In the genomic region with DNA sequence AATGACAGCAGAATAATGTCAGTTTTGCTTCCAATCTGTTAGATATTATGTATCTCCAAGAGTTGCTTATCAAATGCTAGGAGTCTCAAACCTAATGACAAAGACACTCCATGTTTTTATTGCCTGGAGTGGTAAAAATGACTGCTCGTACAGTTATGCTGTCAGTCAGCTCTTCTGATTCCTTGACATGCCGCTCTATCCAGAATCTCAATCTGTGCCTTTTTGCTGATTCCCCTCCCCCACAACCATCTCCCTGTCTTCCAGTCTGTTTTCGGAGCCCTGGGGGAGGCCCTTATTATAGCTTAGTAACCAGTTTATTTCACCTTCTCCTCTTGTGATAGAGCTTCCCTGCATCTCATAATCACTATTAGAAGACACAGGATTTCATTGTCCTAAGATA, we compare ENCODE assay signal across 16 cellular contexts. TPM values are rescaled to one million over a fixed set of nuclear protein-coding genes. Genes with fewer than 3 reads are reported as not detected.
DNase-seq lines count a peak whose midpoint lies in the region; ATAC-seq and TF ChIP-seq lines count a peak whose summit lies in the region.
"Had no signal": no experiment of that assay in that cellular context is flagged by ENCODE, and none has a peak within 500 bp of the region (broad histone marks: within the 10 kb centered on the region; RNA-seq: fewer than 3 reads in every experiment).

No MANE protein-coding gene starts in this region.

- H4K20me1 ChIP-seq in OCI-LY7 (ENCODE audit: insufficient read depth, low read length) = peaks cover 34% of the 10 kb centered on the region

- peaks cover 5% of the 10 kb centered on the region for H3K27me3 Mint-ChIP-seq in stimulated activated naive CD8-positive, alpha-beta T cell treated with anti-CD3 and anti-CD28 coated beads, Interleukin-15, Interleukin-2, amounts not matched to agents 100 ng/mL and 50 ng/mL, for 24 hours
- H3K27me3 Mint-ChIP-seq in mesothelial cell of epicardium (ENCODE audit: low read depth) = peaks cover 2% of the 10 kb centered on the region
- H3K27me3 Mint-ChIP-seq: memory B cell had no signal

- no peak overlapping the region for H3K27ac Mint-ChIP-seq in stimulated activated naive CD8-positive, alpha-beta T cell treated with anti-CD3 and anti-CD28 coated beads, Interleukin-15, Interleukin-2, amounts not matched to agents 100 ng/mL and 50 ng/mL, for 24 hours
- peak overlapping the region; percentile 97 for H3K27ac Mint-ChIP-seq in mesothelial cell of epicardium
- H3K27ac Mint-ChIP-seq: memory B cell had no signal

- no peak for ATAC-seq in stimulated activated naive CD8-positive, alpha-beta T cell treated with anti-CD3 and anti-CD28 coated beads, Interleukin-15, Interleukin-2, amounts not matched to agents 100 U/mL and 50 U/mL, for 24 hours
- ATAC-seq in omental fat pad (ENCODE audit: low FRiP score) = no peak
- ATAC-seq: stimulated activated memory B cell treated with anti-CD40 and anti-IgM and Interleukin-4, amounts not matched to agents 10 μg/mL and 1 μg/mL and 100 μg/mL, for 72 hours had no signal

- no peak overlapping the region for H3K4me3 ChIP-seq in OCI-LY7 (ENCODE audit: low read depth, low read length, poor library complexity, severe bottlenecking)

- H3K27ac ChIP-seq in OCI-LY7 (ENCODE audit: low read depth, low read length, poor library complexity, severe bottlenecking) = no peak overlapping the region
- H3K27ac ChIP-seq: WERI-Rb-1 had no signal

- no TSS peak for BruUV-seq in OCI-LY7 (replicated peaks; lab: Mats Ljungman, UMichigan)

- POLR2A ChIA-PET in OCI-LY7 (lab: Charles Lee) = interaction anchor here (0.6 to 1.5 kb wide), 4 partner anchors 13 to 36 kb away, joined by 3 to 4 read pairs (median 3); no protein-coding TSS in a partner anchor

- intact Hi-C loops in OCI-LY7 (cut with micrococcal nuclease; ENCODE audit: unreplicated experiment) = no loop called here

- H3K4me2 ChIP-seq in OCI-LY7 (ENCODE audit: low read length) = peak overlapping the region; percentile 90

- peaks cover 69% of the 10 kb centered on the region for H3K79me2 ChIP-seq in OCI-LY7 (ENCODE audit: insufficient read depth, low read depth, low read length)

- H3K9me3 Mint-ChIP-seq in stimulated activated naive CD8-positive, alpha-beta T cell treated with anti-CD3 and anti-CD28 coated beads, Interleukin-15, Interleukin-2, amounts not matched to agents 100 ng/mL and 50 ng/mL, for 24 hours = no peaks in the 10 kb centered on the region
- H3K9me3 Mint-ChIP-seq in mesothelial cell of epicardium = no peaks in the 10 kb centered on the region
- H3K9me3 Mint-ChIP-seq: memory B cell; stimulated activated memory B cell treated with anti-CD40 and anti-IgM and Interleukin-4, amounts not matched to agents 10 μg/mL and 1 μg/mL and 100 μg/mL, for 72 hours had no signal

- H3K4me1 Mint-ChIP-seq in stimulated activated naive CD8-positive, alpha-beta T cell treated with anti-CD3 and anti-CD28 coated beads, Interleukin-15, Interleukin-2, amounts not matched to agents 100 ng/mL and 50 ng/mL, for 24 hours (ENCODE audit: low read depth) = peaks cover 68% of the 10 kb centered on the region
- peaks cover 59% of the 10 kb centered on the region for H3K4me1 Mint-ChIP-seq in mesothelial cell of epicardium

- H3K4me1 ChIP-seq in OCI-LY7 (ENCODE audit: insufficient read depth, low read length, poor library complexity, severe bottlenecking) = peaks cover 47% of the 10 kb centered on the region

- peak overlapping the region; percentile 90 for H3K4me3 Mint-ChIP-seq in stimulated activated naive CD8-positive, alpha-beta T cell treated with anti-CD3 and anti-CD28 coated beads, Interleukin-15, Interleukin-2, amounts not matched to agents 100 ng/mL and 50 ng/mL, for 24 hours
- peak overlapping the region; percentile 23 for H3K4me3 Mint-ChIP-seq in mesothelial cell of epicardium

- DNase-seq in stimulated activated naive CD8-positive, alpha-beta T cell treated with anti-CD3 and anti-CD28 coated beads, Interleukin-15, Interleukin-2, amounts not matched to agents 100 U/mL and 50 U/mL, for 24 hours = no peak
- DNase-seq in OCI-LY7 (ENCODE audit: low spot score) (no peak), mesothelial cell of epicardium (ENCODE audit: low spot score in 2 of 2, unreplicated experiment in 2 of 2) (no peak), kidney tubule cell (ENCODE audit: low spot score) (no peak), omental fat pad (ENCODE audit: low spot score) (no peak), NCI-H69 (lab: John Stamatoyannopoulos, UW) (no peak)
- DNase-seq: activated CD8-positive, alpha-beta memory T cell treated with anti-CD3 and anti-CD28 coated beads, Interleukin-2, amount 50 U/mL, for 4 hours; amygdala; NCI-H2081 treated with DMSO at 0.1 percent for 48 hours; posterior cingulate gyrus; stimulated activated CD4-positive, alpha-beta T cell treated with anti-CD3 and anti-CD28 coated beads, Interleukin-4, amount 100 ng/mL, for 24 hours; WERI-Rb-1 had no signal

- H2AFZ ChIP-seq in OCI-LY7 (ENCODE audit: low read length) = no peak overlapping the region

- no peaks in the 10 kb centered on the region for H3K36me3 ChIP-seq in OCI-LY7 (ENCODE audit: insufficient read depth, low read length)
- H3K36me3 ChIP-seq: WERI-Rb-1 had no signal

- no peaks in the 10 kb centered on the region for H3K9me3 ChIP-seq in OCI-LY7 (ENCODE audit: low read length)

- CTCF ChIA-PET in OCI-LY7 (lab: Charles Lee; ENCODE audit: unreplicated experiment) = no interaction called here

- peaks cover 5% of the 10 kb centered on the region for H3K36me3 Mint-ChIP-seq in stimulated activated naive CD8-positive, alpha-beta T cell treated with anti-CD3 and anti-CD28 coated beads, Interleukin-15, Interleukin-2, amounts not matched to agents 100 ng/mL and 50 ng/mL, for 24 hours (ENCODE audit: low read depth)
- H3K36me3 Mint-ChIP-seq in mesothelial cell of epicardium = peaks cover 2% of the 10 kb centered on the region

- no peaks in the 10 kb centered on the region for H3K9me2 ChIP-seq in OCI-LY7 (ENCODE audit: insufficient read depth, low read length)

- TF ChIP-seq CTCF in OCI-LY7 (conservative IDR thresholded peaks at IDR 0.05; ENCODE audit: low read length) (no peak), mesothelial cell of epicardium (IDR thresholded peaks at IDR 0.05; ENCODE audit: unreplicated experiment) (no peak), omental fat pad (IDR thresholded peaks at IDR 0.05) (no peak)

RNA-seq across cellular contexts. Expression of a gene that starts 2.6 kb away (rescaled TPM):
- 19.4 and 25.7 TPM in 2 replicates for total RNA-seq in OCI-LY7 (2014; rRNA removed; shearing (Covaris generic))
- total RNA-seq in OCI-LY7 (2022) (20.2 and 21.9 TPM in 2 replicates), mesothelial cell of epicardium (34.2 to 36.4 TPM (median 34.7 TPM) in 3 replicates), omental fat pad (10 to 100 TPM; 25.0 to 33.1 (median 29.0) TPM)

RNA-seq across cellular contexts. Expression of a gene that starts 14.2 kb away (rescaled TPM):
- total RNA-seq in OCI-LY7 (2014; rRNA removed; shearing (Covaris generic)) = 0.28 TPM in 1 of 2 replicates, not detected in the other
- total RNA-seq in OCI-LY7 (2022) = not detected in 2 replicates
- 0.25 to 0.29 TPM (median 0.29 TPM) in 3 replicates for total RNA-seq in mesothelial cell of epicardium
- total RNA-seq in omental fat pad = not detected
- total RNA-seq: SK-MEL-5 had no signal
